8 cellular contexts compared by ENCODE assay signal in genomic region chr9:108478871-108479332, GRCh38.
DNase-seq lines count a peak whose midpoint lies in the region; ATAC-seq and FAIRE-seq lines count a peak whose summit lies in the region.

No MANE protein-coding gene starts in this region.

- ATAC-seq in GM18868 (IDR thresholded peaks at IDR 0.05; ENCODE audit: unreplicated experiment) (peak; percentile 90), HG02763 (IDR thresholded peaks at IDR 0.05; ENCODE audit: unreplicated experiment) (peak; percentile 77)

- H3K27me3 ChIP-seq in mucosa of rectum (ENCODE audit: control insufficient read depth in 2 of 2, insufficient read depth in 2 of 2, low read length in 2 of 2) = no peaks in the 10 kb centered on the region

- no peaks in the 10 kb centered on the region for H3K9me3 ChIP-seq in mucosa of rectum (ENCODE audit: control insufficient read depth in 2 of 2, low read length in 2 of 2)

- H3K4me3 ChIP-seq in mucosa of rectum (ENCODE audit: low read length in 2 of 2) = peak overlapping the region in 1 of 2 donors; percentile 17

- H3K36me3 ChIP-seq in mucosa of rectum (ENCODE audit: control insufficient read depth in 2 of 2, insufficient read depth in 2 of 2, low read length in 2 of 2) = no peaks in the 10 kb centered on the region

- peaks cover 10 to 24% of the 10 kb centered on the region in 2 donors for H3K4me1 ChIP-seq in mucosa of rectum (ENCODE audit: control insufficient read depth in 2 of 2, insufficient read depth in 2 of 2, low read length in 2 of 2)

- FAIRE-seq in GM19239 (lab: Jason Lieb, UNC) = no peak

- DNase-seq in RKO (ENCODE audit: low spot score) (peak; percentile 79), GM19239 (ENCODE audit: insufficient read length, low spot score) (no peak), epidermal melanocyte (ENCODE audit: insufficient read length, low spot score) (no peak), NCI-H748 (lab: John Stamatoyannopoulos, UW; ENCODE audit: unreplicated experiment) (no peak), T-helper 9 cell (no peak)

- H3K9ac ChIP-seq in mucosa of rectum (ENCODE audit: low read depth in 1 of 2, low read length in 2 of 2) = no peak overlapping the region

- H3K27ac ChIP-seq in mucosa of rectum (ENCODE audit: low read depth in 2 of 2, low read length in 2 of 2) = peak overlapping the region; percentile 80 to 90
